Comparison of ENCODE assay signal across 8 cellular contexts in genomic region chr7:150378853-150379589, GRCh38. TPM values are rescaled to one million over a fixed set of nuclear protein-coding genes. Genes with fewer than 3 reads are reported as not detected.
DNase-seq lines count a peak whose midpoint lies in the region; ATAC-seq and TF ChIP-seq lines count a peak whose summit lies in the region.

Gene ZNF775, plus strand, starts transcription at chr7:150379330. Its CDS starts 9,141 bp downstream, at chr7:150388471.

- TF ChIP-seq CTCF in prostate gland (IDR thresholded peaks at IDR 0.05) = peak in 2 of 4 experiments; percentile 23

- H3K9me3 Mint-ChIP-seq in T-helper 1 cell treated with Interleukin-12 subunit alpha and Interleukin-12 subunit beta and Interleukin-4 antibody, amounts not matched to agents 30 μg/mL and 1 μg/mL, for 36 hours = no peaks in the 10 kb centered on the region

- H3K36me3 ChIP-seq in prostate gland = no peaks in the 10 kb centered on the region

- H3K9me3 ChIP-seq in prostate gland = no peaks in the 10 kb centered on the region

- peak; percentile 87 for DNase-seq in NCI-H1694 treated with DMSO at 0.1 percent for 48 hours (lab: John Stamatoyannopoulos, UW)
- peak; percentile 99 for DNase-seq in left ventricle myocardium superior
- peak; percentile 98 for DNase-seq in prostate gland (ENCODE audit: low spot score)
- peak; percentile 97 for DNase-seq in ureter (ENCODE audit: low spot score)

- peaks cover 10% of the 10 kb centered on the region for H3K36me3 Mint-ChIP-seq in T-helper 1 cell treated with Interleukin-12 subunit alpha and Interleukin-12 subunit beta and Interleukin-4 antibody, amounts not matched to agents 30 μg/mL and 1 μg/mL, for 36 hours (ENCODE audit: low read depth)

- ATAC-seq in GM18499 (IDR thresholded peaks at IDR 0.05; ENCODE audit: insufficient read depth, unreplicated experiment) = peak; percentile 38
- ATAC-seq in HG02885 (IDR thresholded peaks at IDR 0.05; ENCODE audit: poor library complexity, unreplicated experiment) = peak; percentile 88
- peak; percentile 97 for ATAC-seq in left ventricle myocardium superior

- H3K27me3 ChIP-seq in prostate gland (replicated peaks; ENCODE audit: insufficient read depth) = no peaks in the 10 kb centered on the region

- TF ChIP-seq POLR2A in prostate gland (IDR thresholded peaks at IDR 0.05) = peak; percentile 76

- peaks cover 16% of the 10 kb centered on the region for H3K4me1 ChIP-seq in prostate gland (replicated peaks)

- peaks cover 37% of the 10 kb centered on the region for H3K4me1 Mint-ChIP-seq in T-helper 1 cell treated with Interleukin-12 subunit alpha and Interleukin-12 subunit beta and Interleukin-4 antibody, amounts not matched to agents 30 μg/mL and 1 μg/mL, for 36 hours (ENCODE audit: low read depth)

- peak within 1 kb of the TSS; percentile 75 for H3K27ac Mint-ChIP-seq in T-helper 1 cell treated with Interleukin-12 subunit alpha and Interleukin-12 subunit beta and Interleukin-4 antibody, amounts not matched to agents 30 μg/mL and 1 μg/mL, for 36 hours

- H3K27me3 Mint-ChIP-seq in T-helper 1 cell treated with Interleukin-12 subunit alpha and Interleukin-12 subunit beta and Interleukin-4 antibody, amounts not matched to agents 30 μg/mL and 1 μg/mL, for 36 hours (ENCODE audit: low read depth) = no peaks in the 10 kb centered on the region

- peak within 1 kb of the TSS; percentile 95 for H3K4me3 Mint-ChIP-seq in T-helper 1 cell treated with Interleukin-12 subunit alpha and Interleukin-12 subunit beta and Interleukin-4 antibody, amounts not matched to agents 30 μg/mL and 1 μg/mL, for 36 hours

- intact Hi-C loops in left ventricle myocardium superior (cut with micrococcal nuclease) (no loop called here), prostate gland (cut with DNase I) (loop anchor here (1.0 kb wide), 1 partner anchor 11 kb away; the partner anchor contains the start of gene REPIN1)

- under 1% methylated on average over 68 of the region's 79 CpGs for WGBS in prostate gland

- peak within 1 kb of the TSS; percentile 89 to 95 for H3K4me3 ChIP-seq in prostate gland

- H3K27ac ChIP-seq in angular gyrus (ENCODE audit: low read depth, low read length) = peak within 1 kb of the TSS; percentile 96
- peak within 1 kb of the TSS; percentile 93 to 94 for H3K27ac ChIP-seq in prostate gland

RNA-seq across cellular contexts. Expression of gene ZNF775, which starts in this region (rescaled TPM):
- 3.0 TPM for total RNA-seq in left ventricle myocardium superior
- total RNA-seq in prostate gland = 10 to 100 TPM; 14.4 to 14.8 TPM
- total RNA-seq in ureter = 3.6 TPM

Comparison
In these comparisons a context has a peak if more than half of its experiments do, and no peak if none do; other contexts are left out.
1. Peak in every context shown above with its lines: DNase-seq, ATAC-seq, H3K4me3 ChIP-seq and H3K27ac ChIP-seq.
2. ATAC-seq: peak in every context shown above with its lines; median percentile 97 in left ventricle myocardium superior; 88 in HG02885; 38 in GM18499.